12 cellular contexts compared by ENCODE assay signal in genomic region chr12:46131729-46132128, GRCh38.
DNase-seq lines count a peak whose midpoint lies in the region; ATAC-seq and TF ChIP-seq lines count a peak whose summit lies in the region.
"Had no signal": no experiment of that assay in that cellular context is flagged by ENCODE, and none has a peak within 500 bp of the region (broad histone marks: within the 10 kb centered on the region; RNA-seq: fewer than 3 reads in every experiment).

No MANE protein-coding gene starts in this region.

- H3K18ac ChIP-seq in H9 (ENCODE audit: insufficient read length, low read depth, low read length): no peak overlapping the region

- H3K36me3 ChIP-seq in WERI-Rb-1: no peaks in the 10 kb centered on the region
- no peaks in the 10 kb centered on the region for H3K36me3 ChIP-seq in CD8-positive, alpha-beta T cell (ENCODE audit: insufficient read depth, low read length)

- no peak for ATAC-seq in CD8-positive, alpha-beta T cell
- no peak for ATAC-seq in GM18907 (IDR thresholded peaks at IDR 0.05; ENCODE audit: unreplicated experiment)

- no peaks in the 10 kb centered on the region for H3K36me3 Mint-ChIP-seq in H9 (ENCODE audit: insufficient read depth in 1 of 3, low read depth in 3 of 3)
- H3K36me3 Mint-ChIP-seq in CD8-positive, alpha-beta T cell: no peaks in the 10 kb centered on the region
- H3K36me3 Mint-ChIP-seq: activated naive CD4-positive, alpha-beta T cell treated with anti-CD3 and anti-CD28 coated beads, Interleukin-2, amount 10 ng/mL, durations not matched to agents 7 days and 5 days had no signal

- no peak overlapping the region for H2BK15ac ChIP-seq in H9 (ENCODE audit: low read depth, low read length)

- H3K27ac ChIP-seq in H9 (ENCODE audit: insufficient read length, low read depth, low read length): no peak overlapping the region
- H3K27ac ChIP-seq in WERI-Rb-1: no peak overlapping the region
- H3K27ac ChIP-seq in CD8-positive, alpha-beta T cell (ENCODE audit: low read depth, low read length): no peak overlapping the region
- no peak overlapping the region for H3K27ac ChIP-seq in RWPE1

- H3K4me3 ChIP-seq in AG10803 (ENCODE audit: low read length) (no peak overlapping the region), WERI-Rb-1 (ENCODE audit: low read depth, low read length) (no peak overlapping the region)
- H3K4me3 ChIP-seq in CD8-positive, alpha-beta T cell (ENCODE audit: low read depth, low read length): no peak overlapping the region
- H3K4me3 ChIP-seq: lung had no signal

- no peaks in the 10 kb centered on the region for H3K9me3 Mint-ChIP-seq in H9
- no peaks in the 10 kb centered on the region for H3K9me3 Mint-ChIP-seq in CD8-positive, alpha-beta T cell
- H3K9me3 Mint-ChIP-seq: activated naive CD4-positive, alpha-beta T cell treated with anti-CD3 and anti-CD28 coated beads, Interleukin-2, amount 10 ng/mL, durations not matched to agents 7 days and 5 days had no signal

- no peak overlapping the region for H2BK20ac ChIP-seq in H9 (ENCODE audit: low read depth, low read length, poor library complexity, severe bottlenecking)

- no peak overlapping the region for H4K8ac ChIP-seq in H9 (replicated peaks; ENCODE audit: insufficient read length, low read depth, low read length)

- H2BK120ac ChIP-seq in H9 (ENCODE audit: low read depth, low read length, poor library complexity, severe bottlenecking): no peak overlapping the region

- H3T11ph ChIP-seq in H9 (ENCODE audit: low read length): no peak overlapping the region

- H3K9ac ChIP-seq in H9 (ENCODE audit: extremely low read depth, insufficient read length, low read length): no peak overlapping the region

- no peaks in the 10 kb centered on the region for H3K27me3 ChIP-seq in H9 (ENCODE audit: insufficient read depth, low read length)
- H3K27me3 ChIP-seq in WERI-Rb-1 (ENCODE audit: insufficient read depth, low read depth, severe bottlenecking): no peaks in the 10 kb centered on the region
- H3K27me3 ChIP-seq in CD8-positive, alpha-beta T cell (ENCODE audit: insufficient read depth, low read length): no peaks in the 10 kb centered on the region

- DNase-seq in AG10803 (ENCODE audit: low read depth): peak; percentile 21
- DNase-seq in H9: peak; percentile 56
- DNase-seq in WERI-Rb-1: no peak
- peak; percentile 45 for DNase-seq in iPS DF 19.7 (ENCODE audit: low read depth, low spot score)
- no peak for DNase-seq in NCI-H187 (lab: John Stamatoyannopoulos, UW)
- DNase-seq in CD8-positive, alpha-beta T cell: no peak
- no peak for DNase-seq in RWPE1 (ENCODE audit: low spot score)
- DNase-seq: activated naive CD4-positive, alpha-beta T cell treated with anti-CD3 and anti-CD28 coated beads, Interleukin-2, amount 10 ng/mL, durations not matched to agents 7 days and 5 days; COR-L47; NK-92 treated with Interleukin-12 subunit alpha and Interleukin-12 subunit beta, amount 100 ng/mL, for 24 hours had no signal

- H3K4me2 ChIP-seq in H9 (ENCODE audit: insufficient read depth, insufficient read length, low read length): no peak overlapping the region

- no peak overlapping the region for H2AK5ac ChIP-seq in H9 (ENCODE audit: insufficient read length, low read length)

- no peaks in the 10 kb centered on the region for H3K79me2 ChIP-seq in H9 (ENCODE audit: insufficient read depth, low read length)

- no peaks in the 10 kb centered on the region for H3K23me2 ChIP-seq in H9 (ENCODE audit: insufficient read length, low read depth, low read length, poor library complexity, severe bottlenecking)

- H2BK12ac ChIP-seq in H9 (ENCODE audit: insufficient read length, low read depth, low read length): no peak overlapping the region

- H3K4me1 Mint-ChIP-seq in H9: 0 out of 4 replicates have a peak, but pooled peaks cover 0 to 3% of the 10 kb centered on the region in 2 experiments
- no peaks in the 10 kb centered on the region for H3K4me1 Mint-ChIP-seq in CD8-positive, alpha-beta T cell (ENCODE audit: low read depth)
- H3K4me1 Mint-ChIP-seq: activated naive CD4-positive, alpha-beta T cell treated with anti-CD3 and anti-CD28 coated beads, Interleukin-2, amount 10 ng/mL, durations not matched to agents 7 days and 5 days had no signal

- no peak overlapping the region for H2BK5ac ChIP-seq in H9 (ENCODE audit: insufficient read length, low read length)

- no peak overlapping the region for H2AFZ ChIP-seq in H9 (ENCODE audit: low read length)

- no peaks in the 10 kb centered on the region for H3K4me1 ChIP-seq in H9 (ENCODE audit: insufficient read depth, low read length)
- H3K4me1 ChIP-seq in CD8-positive, alpha-beta T cell (ENCODE audit: insufficient read depth, low read length): no peaks in the 10 kb centered on the region

- WGBS in H9 (ENCODE audit: extremely low coverage, insufficient read length, low lambda C conversion rate): no CpG with 5 or more reads among the region's 2 CpGs

- intact Hi-C loops in CD8-positive, alpha-beta T cell (cut with DNase I, micrococcal nuclease): no loop called here

- H4K5ac ChIP-seq in H9 (ENCODE audit: insufficient read length, low read depth, low read length): no peak overlapping the region

- no peak overlapping the region for H3K56ac ChIP-seq in H9 (ENCODE audit: insufficient read length, low read depth, low read length)

- H3K27me3 Mint-ChIP-seq in H9 (ENCODE audit: low read depth): no peaks in the 10 kb centered on the region
- peaks cover 2% of the 10 kb centered on the region for H3K27me3 Mint-ChIP-seq in CD8-positive, alpha-beta T cell (ENCODE audit: low read depth)

- no peaks in the 10 kb centered on the region for H4K20me1 ChIP-seq in H9 (ENCODE audit: control insufficient read depth, insufficient read depth, insufficient read length)

- H3K14ac ChIP-seq in H9 (ENCODE audit: insufficient read depth, low read length): no peak overlapping the region

- H3K79me1 ChIP-seq in H9 (ENCODE audit: insufficient read depth, low read depth, low read length, poor library complexity, severe bottlenecking): no peaks in the 10 kb centered on the region

- no peak overlapping the region for H3K4me3 Mint-ChIP-seq in H9
- H3K4me3 Mint-ChIP-seq in CD8-positive, alpha-beta T cell: no peak overlapping the region
- H3K4me3 Mint-ChIP-seq: activated naive CD4-positive, alpha-beta T cell treated with anti-CD3 and anti-CD28 coated beads, Interleukin-2, amount 10 ng/mL, durations not matched to agents 7 days and 5 days had no signal

- no peak overlapping the region for H3K27ac Mint-ChIP-seq in H9
- H3K27ac Mint-ChIP-seq in CD8-positive, alpha-beta T cell: no peak overlapping the region
- H3K27ac Mint-ChIP-seq: activated naive CD4-positive, alpha-beta T cell treated with anti-CD3 and anti-CD28 coated beads, Interleukin-2, amount 10 ng/mL, durations not matched to agents 7 days and 5 days had no signal

- H3K23ac ChIP-seq in H9 (ENCODE audit: insufficient read length, low read depth, low read length): no peak overlapping the region

- TF ChIP-seq CTCF in AG10803 (conservative IDR thresholded peaks at IDR 0.05; ENCODE audit: low read length) (peak; percentile 38), H9 (conservative IDR thresholded peaks at IDR 0.05) (peak; percentile 58), WERI-Rb-1 (IDR thresholded peaks at IDR 0.05; ENCODE audit: low read depth, low read length) (0 out of 2 replicates have a peak, but pooled peaks have one; percentile 10), RWPE1 (conservative IDR thresholded peaks at IDR 0.05; ENCODE audit: low read depth) (no peak)
- TF ChIP-seq CTCF in CD8-positive, alpha-beta T cell (IDR thresholded peaks at IDR 0.05): no peak

- CTCF ChIA-PET in CD8-positive, alpha-beta T cell (lab: Charles Lee): no interaction called here
- CTCF ChIA-PET in RWPE1 (lab: Yijun Ruan, JAX): interaction anchor here (0.6 to 0.8 kb wide), 2 partner anchors 222 to 664 kb away, joined by 3 to 4 read pairs; no protein-coding TSS in a partner anchor

- POLR2A ChIA-PET in CD8-positive, alpha-beta T cell (lab: Charles Lee): no interaction called here
- POLR2A ChIA-PET in RWPE1 (lab: Yijun Ruan, JAX; ENCODE audit: low non-redundant PET): no interaction called here

- H3K9me3 ChIP-seq in H9 (ENCODE audit: control insufficient read depth, low read depth, low read length) (no peaks in the 10 kb centered on the region), WERI-Rb-1 (ENCODE audit: severe bottlenecking) (no peaks in the 10 kb centered on the region)
- H3K9me3 ChIP-seq in CD8-positive, alpha-beta T cell (ENCODE audit: low read length): no peaks in the 10 kb centered on the region

- H4K91ac ChIP-seq in H9 (ENCODE audit: insufficient read length, low read depth, low read length): no peak overlapping the region

- H3K4ac ChIP-seq in H9 (ENCODE audit: low read depth, low read length): no peak overlapping the region

Comparison
In these comparisons a context has a peak if more than half of its experiments do, and no peak if none do; other contexts are left out.
1. DNase-seq: peak in AG10803 (single experiment), H9 (single experiment) and iPS DF 19.7 (single experiment); none in WERI-Rb-1 (single experiment), NCI-H187 (0 of 2), CD8-positive, alpha-beta T cell (0 of 7) and RWPE1 (single experiment).
2. CTCF ChIP-seq: peak in AG10803 (single experiment), H9 (single experiment) and WERI-Rb-1 (single experiment); none in CD8-positive, alpha-beta T cell (single experiment) and RWPE1 (single experiment).